In genomic region chrX:153803211-153804099, GRCh38 we compare ENCODE assay signal across 31 cellular contexts. TPM values are rescaled to one million over a fixed set of nuclear protein-coding genes. Genes with fewer than 3 reads are reported as not detected.
"Had no signal": no experiment of that assay in that cellular context is flagged by ENCODE, and none has a peak within 500 bp of the region (broad histone marks: within the 10 kb centered on the region; RNA-seq: fewer than 3 reads in every experiment).

No MANE protein-coding gene starts in this region.

- H3K36me3 ChIP-seq: breast epithelium, cardiac muscle cell, gastrocnemius medialis had no signal

- H3K4me3 Mint-ChIP-seq: activated CD4-positive, alpha-beta memory T cell treated with anti-CD3 and anti-CD28 coated beads, Interleukin-2, amount 10 ng/mL, durations not matched to agents 7 days and 5 days; activated CD4-positive, alpha-beta T cell treated with anti-CD3 and anti-CD28 coated beads, Interleukin-2, amount 10 ng/mL, durations not matched to agents 7 days and 5 days; activated naive CD4-positive, alpha-beta T cell treated with anti-CD3 and anti-CD28 coated beads, Interleukin-2, amount 10 ng/mL, durations not matched to agents 7 days and 5 days; activated naive CD8-positive, alpha-beta T cell treated with anti-CD3 and anti-CD28 coated beads, Interleukin-2, amount 10 ng/mL, durations not matched to agents 7 days and 5 days; activated T-cell treated with anti-CD3 and anti-CD28 coated beads, Interleukin-2, amount 50 U/mL, for 24 hours; activated T-cell treated with anti-CD3 and anti-CD28 coated beads, Interleukin-2, amount 50 U/mL, for 72 hours; brain; dendritic cell treated with granulocyte-macrophage colony-stimulating factor and Interleukin-4, amounts not matched to agents 40 ng/mL and 50 ng/mL, for 4 days; effector memory CD8-positive, alpha-beta T cell had no signal

- H3K9me3 ChIP-seq: ascending aorta, esophagus muscularis mucosa, gastrocnemius medialis had no signal

- H3K36me3 Mint-ChIP-seq: activated naive CD4-positive, alpha-beta T cell treated with anti-CD3 and anti-CD28 coated beads, Interleukin-2, amount 10 ng/mL, durations not matched to agents 7 days and 5 days; activated naive CD4-positive, alpha-beta T cell treated with anti-CD3 and anti-CD28 coated beads, Interleukin-2, amount 50 U/mL, for 72 hours; activated naive CD8-positive, alpha-beta T cell treated with anti-CD3 and anti-CD28 coated beads, Interleukin-2, amount 10 ng/mL, durations not matched to agents 7 days and 5 days had no signal

- H3K9me3 Mint-ChIP-seq: activated CD4-positive, alpha-beta memory T cell treated with anti-CD3 and anti-CD28 coated beads, Interleukin-2, amount 10 ng/mL, durations not matched to agents 7 days and 5 days; activated CD4-positive, alpha-beta T cell treated with anti-CD3 and anti-CD28 coated beads, Interleukin-2, amount 10 ng/mL, durations not matched to agents 7 days and 5 days; activated naive CD4-positive, alpha-beta T cell treated with anti-CD3 and anti-CD28 coated beads, Interleukin-2, amount 10 ng/mL, durations not matched to agents 7 days and 5 days; activated naive CD4-positive, alpha-beta T cell treated with anti-CD3 and anti-CD28 coated beads, Interleukin-2, amount 50 U/mL, for 72 hours; activated naive CD8-positive, alpha-beta T cell treated with anti-CD3 and anti-CD28 coated beads, Interleukin-2, amount 10 ng/mL, durations not matched to agents 7 days and 5 days; activated T-cell treated with anti-CD3 and anti-CD28 coated beads, Interleukin-2, amount 50 U/mL, for 24 hours; activated T-cell treated with anti-CD3 and anti-CD28 coated beads, Interleukin-2, amount 50 U/mL, for 72 hours; dendritic cell treated with granulocyte-macrophage colony-stimulating factor and Interleukin-4, amounts not matched to agents 40 ng/mL and 50 ng/mL, for 4 days; effector memory CD8-positive, alpha-beta T cell had no signal

- DNase-seq: activated CD4-positive, alpha-beta memory T cell treated with anti-CD3 and anti-CD28 coated beads, Interleukin-2, amount 10 ng/mL, durations not matched to agents 7 days and 5 days; activated CD4-positive, alpha-beta T cell treated with anti-CD3 and anti-CD28 coated beads for 1 hour; activated CD4-positive, alpha-beta T cell treated with anti-CD3 and anti-CD28 coated beads for 4 hours; activated CD4-positive, alpha-beta T cell treated with anti-CD3 and anti-CD28 coated beads, Interleukin-2, amount 10 ng/mL, durations not matched to agents 7 days and 5 days; activated CD4-positive, alpha-beta T cell treated with anti-CD3 and anti-CD28 coated beads, Interleukin-2, amount 50 U/mL, for 4 hours; activated CD8-positive, alpha-beta memory T cell treated with anti-CD3 and anti-CD28 coated beads, Interleukin-2, amount 50 U/mL, for 48 hours; activated gamma-delta T cell; activated naive CD4-positive, alpha-beta T cell; activated naive CD4-positive, alpha-beta T cell treated with anti-CD3 and anti-CD28 coated beads, Interleukin-2, amount 10 ng/mL, durations not matched to agents 7 days and 5 days; activated naive CD8-positive, alpha-beta T cell treated with anti-CD3 and anti-CD28 coated beads, Interleukin-2, amount 10 ng/mL, durations not matched to agents 7 days and 5 days; activated T-cell treated with anti-CD3 and anti-CD28 coated beads for 4 hours; activated T-cell treated with anti-CD3 and anti-CD28 coated beads, Interleukin-2, amount 50 U/mL, for 24 hours; activated T-cell treated with anti-CD3 and anti-CD28 coated beads, Interleukin-2, amount 50 U/mL, for 72 hours; central memory CD4-positive, alpha-beta T cell; effector CD4-positive, alpha-beta T cell; effector memory CD8-positive, alpha-beta T cell; erythroblast; foreskin keratinocyte; glutamatergic neuron; heart left ventricle; T-helper 2 cell had no signal

- H3K27ac Mint-ChIP-seq: activated CD4-positive, alpha-beta memory T cell treated with anti-CD3 and anti-CD28 coated beads, Interleukin-2, amount 10 ng/mL, durations not matched to agents 7 days and 5 days; activated CD4-positive, alpha-beta T cell treated with anti-CD3 and anti-CD28 coated beads, Interleukin-2, amount 10 ng/mL, durations not matched to agents 7 days and 5 days; activated naive CD4-positive, alpha-beta T cell treated with anti-CD3 and anti-CD28 coated beads, Interleukin-2, amount 10 ng/mL, durations not matched to agents 7 days and 5 days; activated naive CD4-positive, alpha-beta T cell treated with anti-CD3 and anti-CD28 coated beads, Interleukin-2, amount 50 U/mL, for 72 hours; activated naive CD8-positive, alpha-beta T cell treated with anti-CD3 and anti-CD28 coated beads, Interleukin-2, amount 10 ng/mL, durations not matched to agents 7 days and 5 days; activated T-cell treated with anti-CD3 and anti-CD28 coated beads, Interleukin-2, amount 50 U/mL, for 24 hours; activated T-cell treated with anti-CD3 and anti-CD28 coated beads, Interleukin-2, amount 50 U/mL, for 72 hours; dendritic cell treated with granulocyte-macrophage colony-stimulating factor and Interleukin-4, amounts not matched to agents 40 ng/mL and 50 ng/mL, for 4 days; effector memory CD8-positive, alpha-beta T cell had no signal

- H3K27me3 Mint-ChIP-seq: activated CD4-positive, alpha-beta memory T cell treated with anti-CD3 and anti-CD28 coated beads, Interleukin-2, amount 10 ng/mL, durations not matched to agents 7 days and 5 days; activated CD4-positive, alpha-beta T cell treated with anti-CD3 and anti-CD28 coated beads, Interleukin-2, amount 10 ng/mL, durations not matched to agents 7 days and 5 days; activated naive CD8-positive, alpha-beta T cell treated with anti-CD3 and anti-CD28 coated beads, Interleukin-2, amount 10 ng/mL, durations not matched to agents 7 days and 5 days; brain; effector memory CD8-positive, alpha-beta T cell had no signal

- H3K27ac ChIP-seq: ascending aorta, breast epithelium, cardiac muscle cell, coronary artery, esophagus muscularis mucosa, foreskin keratinocyte, gastrocnemius medialis, heart left ventricle had no signal

- ATAC-seq: activated naive CD4-positive, alpha-beta T cell treated with anti-CD3 and anti-CD28 coated beads, Interleukin-2, amount 50 U/mL, for 72 hours; activated T-cell treated with anti-CD3 and anti-CD28 coated beads, Interleukin-2, amount 50 U/mL, for 72 hours; effector memory CD8-positive, alpha-beta T cell; foreskin keratinocyte; gastrocnemius medialis; heart left ventricle had no signal

- H3K4me1 ChIP-seq: breast epithelium, esophagus muscularis mucosa, foreskin keratinocyte, gastrocnemius medialis, heart left ventricle had no signal

- H3K27me3 ChIP-seq: ascending aorta, cardiac muscle cell, esophagus muscularis mucosa, foreskin keratinocyte, gastrocnemius medialis, heart left ventricle had no signal

- H3K4me1 Mint-ChIP-seq: activated CD4-positive, alpha-beta memory T cell treated with anti-CD3 and anti-CD28 coated beads, Interleukin-2, amount 10 ng/mL, durations not matched to agents 7 days and 5 days; activated CD4-positive, alpha-beta T cell treated with anti-CD3 and anti-CD28 coated beads, Interleukin-2, amount 10 ng/mL, durations not matched to agents 7 days and 5 days; activated naive CD4-positive, alpha-beta T cell treated with anti-CD3 and anti-CD28 coated beads, Interleukin-2, amount 10 ng/mL, durations not matched to agents 7 days and 5 days; activated naive CD8-positive, alpha-beta T cell treated with anti-CD3 and anti-CD28 coated beads, Interleukin-2, amount 10 ng/mL, durations not matched to agents 7 days and 5 days; brain had no signal

- H3K4me3 ChIP-seq: ascending aorta, breast epithelium, cardiac muscle cell, coronary artery, esophagus muscularis mucosa, gastrocnemius medialis, heart left ventricle had no signal

RNA-seq across cellular contexts. Expression of gene SRPK3, which starts 22.6 kb away (rescaled TPM):
- total RNA-seq: activated CD4-positive, alpha-beta memory T cell treated with anti-CD3 and anti-CD28 coated beads, Interleukin-2, amount 10 ng/mL, durations not matched to agents 7 days and 5 days; activated CD4-positive, alpha-beta T cell treated with anti-CD3 and anti-CD28 coated beads, Interleukin-2, amount 10 ng/mL, durations not matched to agents 7 days and 5 days; activated naive CD4-positive, alpha-beta T cell treated with anti-CD3 and anti-CD28 coated beads, Interleukin-2, amount 50 U/mL, for 72 hours; activated naive CD8-positive, alpha-beta T cell treated with anti-CD3 and anti-CD28 coated beads, Interleukin-2, amount 10 ng/mL, durations not matched to agents 7 days and 5 days; activated T-cell treated with anti-CD3 and anti-CD28 coated beads, Interleukin-2, amount 50 U/mL, for 72 hours; cardiac muscle cell; T-helper 1 cell treated with Interleukin-12 subunit alpha and Interleukin-12 subunit beta and Interleukin-4 antibody, amounts not matched to agents 30 ng/mL and 1 ng/mL, for 36 hours had no signal
